9 cellular contexts compared by ENCODE assay signal in the genomic region with DNA sequence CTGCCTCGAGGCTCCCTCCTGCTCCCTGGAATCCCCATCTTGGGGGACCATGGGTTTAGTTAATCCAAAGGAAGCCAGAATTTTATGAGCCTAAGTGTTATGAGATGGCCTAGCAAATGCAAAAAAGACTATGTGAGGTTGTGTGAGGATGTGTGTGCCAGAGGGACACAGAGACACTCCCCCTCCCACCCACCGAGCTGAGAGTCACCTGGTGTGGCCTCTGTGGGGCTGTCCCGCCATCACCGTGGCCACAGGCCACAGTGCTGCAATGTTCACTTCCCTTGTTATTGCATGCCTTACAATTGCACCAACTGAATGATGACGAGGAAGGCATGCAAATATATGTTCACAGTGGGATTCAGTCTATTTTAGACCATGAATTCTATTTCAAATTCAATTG.
A peak's percentile ranks its signal among the peaks of the same experiment; 100 is the strongest.
DNase-seq lines count a peak whose midpoint lies in the region; ATAC-seq and FAIRE-seq lines count a peak whose summit lies in the region.
"Had no signal": no experiment of that assay in that cellular context is flagged by ENCODE, and none has a peak within 500 bp of the region (broad histone marks: within the 10 kb centered on the region; RNA-seq: fewer than 3 reads in every experiment).

No MANE protein-coding gene starts in this region.

- peak overlapping the region; percentile 85 for H3K27ac Mint-ChIP-seq in activated naive CD8-positive, alpha-beta T cell
- peak overlapping the region; percentile 91 for H3K27ac Mint-ChIP-seq in stimulated activated naive CD8-positive, alpha-beta T cell treated with anti-CD3 and anti-CD28 coated beads, Interleukin-15, Interleukin-2, amounts not matched to agents 100 ng/mL and 50 ng/mL, for 24 hours

- H3K4me3 Mint-ChIP-seq in activated naive CD8-positive, alpha-beta T cell, result peak overlapping the region; percentile 78
- H3K4me3 Mint-ChIP-seq in stimulated activated naive CD8-positive, alpha-beta T cell treated with anti-CD3 and anti-CD28 coated beads, Interleukin-15, Interleukin-2, amounts not matched to agents 100 ng/mL and 50 ng/mL, for 24 hours, result peak overlapping the region; percentile 71

- H3K36me3 Mint-ChIP-seq in activated naive CD8-positive, alpha-beta T cell, result no peaks in the 10 kb centered on the region
- H3K36me3 Mint-ChIP-seq in stimulated activated naive CD8-positive, alpha-beta T cell treated with anti-CD3 and anti-CD28 coated beads, Interleukin-15, Interleukin-2, amounts not matched to agents 100 ng/mL and 50 ng/mL, for 24 hours (ENCODE audit: low read depth), result no peaks in the 10 kb centered on the region
- H3K36me3 Mint-ChIP-seq: CD4-positive, alpha-beta memory T cell had no signal

- H3K27me3 Mint-ChIP-seq in activated naive CD8-positive, alpha-beta T cell, result no peaks in the 10 kb centered on the region
- H3K27me3 Mint-ChIP-seq in stimulated activated naive CD8-positive, alpha-beta T cell treated with anti-CD3 and anti-CD28 coated beads, Interleukin-15, Interleukin-2, amounts not matched to agents 100 ng/mL and 50 ng/mL, for 24 hours, result no peaks in the 10 kb centered on the region

- ATAC-seq in HG03139 (IDR thresholded peaks at IDR 0.05; ENCODE audit: unreplicated experiment), result peak; percentile 87

- peak; percentile 30 for DNase-seq in activated naive CD4-positive, alpha-beta T cell treated with Interleukin-2 at 50 U/mL for 16 hours
- no peak for DNase-seq in activated naive CD4-positive, alpha-beta T cell treated with anti-CD3 and anti-CD28 coated beads, Interleukin-2, amount 50 U/mL, for 16 hours
- no peak for DNase-seq in NCI-H345 treated with DMSO at 0.1 percent for 48 hours (lab: John Stamatoyannopoulos, UW; ENCODE audit: unreplicated experiment)
- DNase-seq in dedifferentiated amniotic fluid mesenchymal stem cell (ENCODE audit: extremely low spot score), result no peak
- no peak for DNase-seq in RCC 7860 (ENCODE audit: low spot score)

- FAIRE-seq in RCC 7860 (lab: Jason Lieb, UNC), result no peak

- H3K9me3 Mint-ChIP-seq in activated naive CD8-positive, alpha-beta T cell (ENCODE audit: low read depth), result no peaks in the 10 kb centered on the region
- H3K9me3 Mint-ChIP-seq in stimulated activated naive CD8-positive, alpha-beta T cell treated with anti-CD3 and anti-CD28 coated beads, Interleukin-15, Interleukin-2, amounts not matched to agents 100 ng/mL and 50 ng/mL, for 24 hours, result peaks cover 4% of the 10 kb centered on the region

- peaks cover 30% of the 10 kb centered on the region for H3K4me1 Mint-ChIP-seq in activated naive CD8-positive, alpha-beta T cell (ENCODE audit: low read depth)
- H3K4me1 Mint-ChIP-seq in stimulated activated naive CD8-positive, alpha-beta T cell treated with anti-CD3 and anti-CD28 coated beads, Interleukin-15, Interleukin-2, amounts not matched to agents 100 ng/mL and 50 ng/mL, for 24 hours (ENCODE audit: low read depth), result peaks cover 41% of the 10 kb centered on the region
